ENCODE assay signal across 10 cellular contexts in the genomic region with DNA sequence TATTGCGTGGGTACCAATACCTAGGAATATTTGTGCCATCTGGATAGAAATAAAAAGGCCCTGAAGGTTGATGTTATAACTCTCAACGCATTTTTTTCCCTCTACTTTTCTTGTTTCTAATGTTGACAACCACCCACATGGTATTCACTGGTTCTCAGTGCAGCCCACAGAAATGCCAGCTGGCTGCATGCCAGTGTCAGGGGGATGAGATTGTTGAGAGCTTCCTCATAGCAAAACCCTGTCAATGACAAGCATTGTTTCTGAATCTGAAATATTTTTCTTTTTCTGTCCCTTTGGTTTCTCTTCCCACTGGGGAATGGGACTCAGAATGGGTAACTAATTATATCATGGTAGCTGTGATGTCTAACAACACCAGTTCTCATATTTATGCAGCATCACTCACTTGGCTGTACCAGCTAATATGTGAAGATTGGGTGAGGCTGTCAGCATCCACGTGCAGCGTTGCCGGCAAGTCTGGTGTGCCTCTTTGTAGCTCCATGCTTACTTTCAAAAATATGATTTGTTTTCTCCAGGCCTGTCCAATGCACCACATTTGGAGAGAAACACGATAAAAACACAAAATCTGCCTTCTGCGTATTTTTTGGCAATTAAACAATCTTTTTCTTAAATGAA.
DNase-seq lines count a peak whose midpoint lies in the region; ATAC-seq and TF ChIP-seq lines count a peak whose summit lies in the region.
"Had no signal": no experiment of that assay in that cellular context is flagged by ENCODE, and none has a peak within 500 bp of the region (broad histone marks: within the 10 kb centered on the region; RNA-seq: fewer than 3 reads in every experiment).

No MANE protein-coding gene starts in this region.

- intact Hi-C loops in dorsolateral prefrontal cortex (cut with DNase I) = no loop called here
- intact Hi-C loops in activated CD8-positive, alpha-beta T cell treated with anti-CD3 and anti-CD28 coated beads for 36 hours (cut with micrococcal nuclease) = no loop called here

- DNase-seq in EH (ENCODE audit: low read depth) = peak; percentile 90
- DNase-seq in NCI-H226 = peak; percentile 42
- DNase-seq in dorsolateral prefrontal cortex = peak in 9 of 10 donors; percentile 35 to 86 (median 72)
- DNase-seq in non-pigmented ciliary epithelial cell (ENCODE audit: low read depth) = peak; percentile 85
- DNase-seq in activated CD8-positive, alpha-beta T cell treated with anti-CD3 and anti-CD28 coated beads for 36 hours = no peak
- no peak for DNase-seq in RPMI8226
- DNase-seq: NCI-H1092 treated with DMSO at 0.1 percent for 48 hours had no signal

- POLR2A ChIA-PET in activated CD8-positive, alpha-beta T cell treated with anti-CD3 and anti-CD28 coated beads for 36 hours (lab: Charles Lee) = no interaction called here

- no peak for ATAC-seq in HG03095 (IDR thresholded peaks at IDR 0.05; ENCODE audit: unreplicated experiment)
- ATAC-seq in activated CD8-positive, alpha-beta T cell treated with anti-CD3 and anti-CD28 coated beads for 36 hours = no peak
- ATAC-seq in GM18517 (IDR thresholded peaks at IDR 0.05; ENCODE audit: unreplicated experiment) = no peak

- no peaks in the 10 kb centered on the region for H3K27me3 ChIP-seq in dorsolateral prefrontal cortex

- peak overlapping the region in 11 of 59 donors; percentile 1 to 46 (median 14) for H3K4me3 ChIP-seq in dorsolateral prefrontal cortex

- H3K27me3 Mint-ChIP-seq in activated CD8-positive, alpha-beta T cell treated with anti-CD3 and anti-CD28 coated beads for 36 hours = peaks cover 3% of the 10 kb centered on the region

- no peaks in the 10 kb centered on the region for H3K36me3 Mint-ChIP-seq in activated CD8-positive, alpha-beta T cell treated with anti-CD3 and anti-CD28 coated beads for 36 hours (ENCODE audit: low read depth)
- H3K36me3 Mint-ChIP-seq: mesothelial cell of epicardium had no signal

- H3K4me1 Mint-ChIP-seq in activated CD8-positive, alpha-beta T cell treated with anti-CD3 and anti-CD28 coated beads for 36 hours (ENCODE audit: low read depth) = no peaks in the 10 kb centered on the region

- CTCF ChIA-PET in activated CD8-positive, alpha-beta T cell treated with anti-CD3 and anti-CD28 coated beads for 36 hours (lab: Charles Lee) = no interaction called here

- H3K4me3 Mint-ChIP-seq in activated CD8-positive, alpha-beta T cell treated with anti-CD3 and anti-CD28 coated beads for 36 hours = no peak overlapping the region
- H3K4me3 Mint-ChIP-seq: mesothelial cell of epicardium had no signal

- peak overlapping the region in 12 of 59 donors; percentile 1 to 74 (median 34) for H3K27ac ChIP-seq in dorsolateral prefrontal cortex

- H3K27ac Mint-ChIP-seq in activated CD8-positive, alpha-beta T cell treated with anti-CD3 and anti-CD28 coated beads for 36 hours = no peak overlapping the region
- H3K27ac Mint-ChIP-seq: mesothelial cell of epicardium had no signal

- no peak for TF ChIP-seq CTCF in dorsolateral prefrontal cortex (IDR thresholded peaks at IDR 0.05 in 54 of 56, conservative IDR thresholded peaks at IDR 0.05 in 2 of 56; ENCODE audit: low read depth in 1 of 56, partially characterized antibody in 56 of 56)
- no peak for TF ChIP-seq CTCF in activated CD8-positive, alpha-beta T cell treated with anti-CD3 and anti-CD28 coated beads for 36 hours (IDR thresholded peaks at IDR 0.05)

- no peaks in the 10 kb centered on the region for H3K9me3 Mint-ChIP-seq in activated CD8-positive, alpha-beta T cell treated with anti-CD3 and anti-CD28 coated beads for 36 hours
- H3K9me3 Mint-ChIP-seq: mesothelial cell of epicardium had no signal

Comparison
In these comparisons a context has a peak if more than half of its experiments do, and no peak if none do; other contexts are left out.
1. DNase-seq: peak in EH (single experiment), NCI-H226 (single experiment), dorsolateral prefrontal cortex (9 of 10) and non-pigmented ciliary epithelial cell (single experiment); none in activated CD8-positive, alpha-beta T cell treated with anti-CD3 and anti-CD28 coated beads for 36 hours (single experiment) and RPMI8226 (single experiment).